ENCODE assay signal across 21 cellular contexts in genomic region chr3:102112706-102113230, GRCh38.
DNase-seq lines count a peak whose midpoint lies in the region; ATAC-seq and TF ChIP-seq lines count a peak whose summit lies in the region.
"Had no signal": no experiment of that assay in that cellular context is flagged by ENCODE, and none has a peak within 500 bp of the region (broad histone marks: within the 10 kb centered on the region; RNA-seq: fewer than 3 reads in every experiment).

No MANE protein-coding gene starts in this region.

- no peak overlapping the region for H3K4me3 ChIP-seq in CD4-positive, alpha-beta memory T cell (ENCODE audit: low read length in 2 of 2)
- H3K4me3 ChIP-seq: lung, sigmoid colon, tibial nerve had no signal

- CTCF ChIA-PET in CD4-positive, alpha-beta memory T cell (lab: Charles Lee; ENCODE audit: partially characterized antibody): interaction anchor here (1.6 kb wide), 1 partner anchor 112 kb away, joined by 4 read pairs; no protein-coding TSS in a partner anchor

- H3K27me3 ChIP-seq in CD4-positive, alpha-beta memory T cell (ENCODE audit: insufficient read depth, low read length): no peaks in the 10 kb centered on the region
- H3K27me3 ChIP-seq: sigmoid colon, tibial nerve had no signal

- no peak for TF ChIP-seq CTCF in progenitor cell of endocrine pancreas (IDR thresholded peaks at IDR 0.05; ENCODE audit: unreplicated experiment)
- no peak for TF ChIP-seq CTCF in endothelial cell (IDR thresholded peaks at IDR 0.05; ENCODE audit: unreplicated experiment)

- peak overlapping the region in 4 of 7 donors; percentile 18 to 91 (median 68) for H3K27ac Mint-ChIP-seq in CD4-positive, alpha-beta memory T cell
- peak overlapping the region; percentile 89 for H3K27ac Mint-ChIP-seq in progenitor cell of endocrine pancreas
- no peak overlapping the region for H3K27ac Mint-ChIP-seq in endothelial cell (ENCODE audit: unreplicated experiment)
- H3K27ac Mint-ChIP-seq: activated T-cell treated with anti-CD3 and anti-CD28 coated beads, Interleukin-2, amount 50 U/mL, for 24 hours; stimulated activated effector memory CD8-positive, alpha-beta T cell treated with anti-CD3 and anti-CD28 coated beads, Interleukin-12 subunit alpha, Interleukin-12 subunit beta, amount 100 ng/mL, for 72 hours had no signal

- intact Hi-C loops in CD4-positive, alpha-beta memory T cell (cut with micrococcal nuclease): no loop called here
- intact Hi-C loops in posterior cingulate gyrus (cut with DNase I): no loop called here

- ATAC-seq in esophagus mucosa: peak; percentile 81
- ATAC-seq: stimulated activated effector memory CD8-positive, alpha-beta T cell treated with anti-CD3 and anti-CD28 coated beads, Interleukin-12 subunit alpha, Interleukin-12 subunit beta, amount 100 ng/mL, for 72 hours had no signal

- no peak for DNase-seq in CD4-positive, alpha-beta memory T cell
- DNase-seq in HT-29 (ENCODE audit: low spot score): peak; percentile 94
- DNase-seq in progenitor cell of endocrine pancreas (ENCODE audit: low spot score, unreplicated experiment): no peak
- DNase-seq in posterior cingulate gyrus: no peak
- DNase-seq in endothelial cell (ENCODE audit: low spot score): no peak
- DNase-seq in pons (ENCODE audit: low spot score): no peak
- DNase-seq: activated naive CD4-positive, alpha-beta T cell treated with anti-CD3 and anti-CD28 coated beads, Interleukin-2, amount 50 U/mL, for 16 hours; activated T-cell treated with anti-CD3 and anti-CD28 coated beads, Interleukin-2, amount 50 U/mL, for 24 hours; Caco-2; HCEC 1CT; MV-4-11; NCI-H1694; NCI-H774; SHP77 treated with DMSO at 0.1 percent for 48 hours; sigmoid colon; WERI-Rb-1 had no signal

- peaks cover 0 to 7% (median 2%) of the 10 kb centered on the region in 8 donors for H3K9me3 Mint-ChIP-seq in CD4-positive, alpha-beta memory T cell
- H3K9me3 Mint-ChIP-seq in progenitor cell of endocrine pancreas (ENCODE audit: low read depth) (peaks cover 5% of the 10 kb centered on the region), endothelial cell (ENCODE audit: unreplicated experiment) (no peaks in the 10 kb centered on the region)
- H3K9me3 Mint-ChIP-seq: stimulated activated effector memory CD8-positive, alpha-beta T cell treated with anti-CD3 and anti-CD28 coated beads, Interleukin-12 subunit alpha, Interleukin-12 subunit beta, amount 100 ng/mL, for 72 hours had no signal

- H3K9me3 ChIP-seq in CD4-positive, alpha-beta memory T cell (ENCODE audit: control insufficient read depth in 1 of 2, low read length in 2 of 2): no peaks in the 10 kb centered on the region
- H3K9me3 ChIP-seq: Caco-2 had no signal

- H3K27me3 Mint-ChIP-seq in CD4-positive, alpha-beta memory T cell: no peaks in the 10 kb centered on the region
- H3K27me3 Mint-ChIP-seq in progenitor cell of endocrine pancreas (no peaks in the 10 kb centered on the region), endothelial cell (ENCODE audit: unreplicated experiment) (no peaks in the 10 kb centered on the region)
- H3K27me3 Mint-ChIP-seq: activated T-cell treated with anti-CD3 and anti-CD28 coated beads, Interleukin-2, amount 50 U/mL, for 24 hours had no signal

- POLR2A ChIA-PET in CD4-positive, alpha-beta memory T cell (lab: Charles Lee; ENCODE audit: partially characterized antibody): interaction anchor here (1.9 kb wide), 1 partner anchor 54 kb away, joined by 5 read pairs; no protein-coding TSS in a partner anchor

- peaks cover 23% of the 10 kb centered on the region for H3K4me1 ChIP-seq in CD4-positive, alpha-beta memory T cell (ENCODE audit: insufficient read depth, low read length)
- H3K4me1 ChIP-seq: tibial nerve had no signal

- no peaks in the 10 kb centered on the region for H3K36me3 ChIP-seq in CD4-positive, alpha-beta memory T cell (ENCODE audit: insufficient read depth, low read length)
- H3K36me3 ChIP-seq: sigmoid colon, tibial nerve, WERI-Rb-1 had no signal

- H3K36me3 Mint-ChIP-seq in CD4-positive, alpha-beta memory T cell: no peaks in the 10 kb centered on the region
- H3K36me3 Mint-ChIP-seq in progenitor cell of endocrine pancreas (ENCODE audit: insufficient read depth) (no peaks in the 10 kb centered on the region), endothelial cell (ENCODE audit: low read depth, unreplicated experiment) (no peaks in the 10 kb centered on the region)
- H3K36me3 Mint-ChIP-seq: stimulated activated effector memory CD8-positive, alpha-beta T cell treated with anti-CD3 and anti-CD28 coated beads, Interleukin-12 subunit alpha, Interleukin-12 subunit beta, amount 100 ng/mL, for 72 hours had no signal

- no peak overlapping the region for H3K27ac ChIP-seq in CD4-positive, alpha-beta memory T cell (ENCODE audit: low read depth, low read length)
- H3K27ac ChIP-seq: KMS-11, tibial nerve, WERI-Rb-1 had no signal

- peaks cover 17 to 39% (median 24%) of the 10 kb centered on the region in 4 donors for H3K4me1 Mint-ChIP-seq in CD4-positive, alpha-beta memory T cell
- peaks cover 30% of the 10 kb centered on the region for H3K4me1 Mint-ChIP-seq in progenitor cell of endocrine pancreas (ENCODE audit: low read depth)
- no peaks in the 10 kb centered on the region for H3K4me1 Mint-ChIP-seq in endothelial cell (ENCODE audit: unreplicated experiment)

- H3K4me3 Mint-ChIP-seq in CD4-positive, alpha-beta memory T cell: no peak overlapping the region
- H3K4me3 Mint-ChIP-seq in progenitor cell of endocrine pancreas (ENCODE audit: low read depth) (no peak overlapping the region), endothelial cell (ENCODE audit: unreplicated experiment) (no peak overlapping the region)
- H3K4me3 Mint-ChIP-seq: activated T-cell treated with anti-CD3 and anti-CD28 coated beads, Interleukin-2, amount 50 U/mL, for 24 hours; stimulated activated effector memory CD8-positive, alpha-beta T cell treated with anti-CD3 and anti-CD28 coated beads, Interleukin-12 subunit alpha, Interleukin-12 subunit beta, amount 100 ng/mL, for 72 hours had no signal
